ENCODE assay signal across 7 cellular contexts in the genomic region with DNA sequence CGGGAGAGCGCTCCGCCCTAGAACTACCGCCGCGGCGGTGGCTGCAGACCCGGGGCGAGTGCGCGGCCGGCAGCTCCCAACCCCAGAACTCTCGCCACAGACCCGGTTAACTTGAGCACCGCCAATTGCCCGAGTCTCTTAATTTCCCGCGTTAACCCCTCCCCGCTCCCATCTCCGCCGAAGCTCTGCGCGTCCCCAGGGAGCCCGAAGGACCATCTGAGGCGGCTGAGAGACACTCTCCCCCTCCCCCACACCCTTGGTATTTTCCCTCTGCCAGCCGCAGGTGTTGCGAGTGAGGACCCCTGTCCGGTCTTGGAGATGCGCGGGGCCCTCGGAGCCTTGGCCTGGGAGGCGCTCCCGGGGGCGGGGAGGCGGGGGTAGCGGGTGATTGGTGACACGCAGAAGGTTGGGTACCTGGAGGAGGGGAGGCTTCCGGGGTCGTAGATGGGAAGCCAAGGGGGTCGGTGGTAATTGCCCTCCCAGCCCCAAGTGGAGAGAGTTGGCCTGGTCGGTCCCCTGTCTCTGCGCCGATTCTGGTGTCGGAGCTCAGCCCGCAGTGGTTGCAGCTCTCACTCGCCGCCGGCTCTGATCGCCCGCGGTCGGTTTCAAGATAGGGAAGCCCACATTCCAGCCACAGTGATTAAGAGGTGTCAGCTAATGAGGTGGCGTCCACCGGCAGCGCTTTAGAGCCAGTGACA. TPM values are rescaled to one million over a fixed set of nuclear protein-coding genes. Genes with fewer than 3 reads are reported as not detected.
DNase-seq lines count a peak whose midpoint lies in the region; ATAC-seq and TF ChIP-seq lines count a peak whose summit lies in the region.

No MANE protein-coding gene starts in this region.

- H3K9me3 ChIP-seq in mucosa of descending colon (no peaks in the 10 kb centered on the region), tibial artery (no peaks in the 10 kb centered on the region)

- H3K27me3 Mint-ChIP-seq in T-helper 1 cell treated with Interleukin-12 subunit alpha and Interleukin-12 subunit beta and Interleukin-4 antibody, amounts not matched to agents 30 μg/mL and 1 μg/mL, for 36 hours (ENCODE audit: low read depth): peaks cover 60% of the 10 kb centered on the region

- ATAC-seq in HG02678 (IDR thresholded peaks at IDR 0.05; ENCODE audit: unreplicated experiment) (peak; percentile 21), mucosa of descending colon (no peak)

- no peak for TF ChIP-seq CTCF in mucosa of descending colon (IDR thresholded peaks at IDR 0.05)
- TF ChIP-seq CTCF in tibial artery (IDR thresholded peaks at IDR 0.05): no peak

- H3K27ac Mint-ChIP-seq in T-helper 1 cell treated with Interleukin-12 subunit alpha and Interleukin-12 subunit beta and Interleukin-4 antibody, amounts not matched to agents 30 μg/mL and 1 μg/mL, for 36 hours: no peak overlapping the region

- peaks cover 12% of the 10 kb centered on the region for H3K4me1 ChIP-seq in mucosa of descending colon (ENCODE audit: low read depth)
- peaks cover 0 to 24% (median 18%) of the 10 kb centered on the region in 4 donors for H3K4me1 ChIP-seq in tibial artery

- peak; percentile 66 for DNase-seq in ecto neural progenitor cell (ENCODE audit: low spot score)
- peak in 2 of 3 donors; percentile 2 to 29 for DNase-seq in mucosa of descending colon
- no peak for DNase-seq in tibial artery
- no peak for DNase-seq in erythroblast (lab: John Stamatoyannopoulos, UW)
- no peak for DNase-seq in NCI-H187 (lab: John Stamatoyannopoulos, UW)

- H3K4me1 Mint-ChIP-seq in T-helper 1 cell treated with Interleukin-12 subunit alpha and Interleukin-12 subunit beta and Interleukin-4 antibody, amounts not matched to agents 30 μg/mL and 1 μg/mL, for 36 hours (ENCODE audit: low read depth): peaks cover 2% of the 10 kb centered on the region

- H3K36me3 ChIP-seq in mucosa of descending colon (ENCODE audit: low read depth) (no peaks in the 10 kb centered on the region), tibial artery (no peaks in the 10 kb centered on the region)

- intact Hi-C loops in mucosa of descending colon (cut with DNase I, micrococcal nuclease) (no loop called here), tibial artery (cut with DNase I; ENCODE audit: low total_unique reads) (no loop called here)

- no peak overlapping the region for H3K4me3 ChIP-seq in mucosa of descending colon
- H3K4me3 ChIP-seq in tibial artery: peak overlapping the region; percentile 47 to 60

- H3K27me3 ChIP-seq in tibial artery: peaks cover 0 to 5% of the 10 kb centered on the region in 2 donors

- no peak overlapping the region for H3K27ac ChIP-seq in tibial artery

- H3K4me3 Mint-ChIP-seq in T-helper 1 cell treated with Interleukin-12 subunit alpha and Interleukin-12 subunit beta and Interleukin-4 antibody, amounts not matched to agents 30 μg/mL and 1 μg/mL, for 36 hours: peak overlapping the region; percentile 62

- TF ChIP-seq POLR2A in erythroblast (IDR thresholded peaks at IDR 0.05; ENCODE audit: low read length): no peak

- no peaks in the 10 kb centered on the region for H3K36me3 Mint-ChIP-seq in T-helper 1 cell treated with Interleukin-12 subunit alpha and Interleukin-12 subunit beta and Interleukin-4 antibody, amounts not matched to agents 30 μg/mL and 1 μg/mL, for 36 hours (ENCODE audit: low read depth)

- H3K9me3 Mint-ChIP-seq in T-helper 1 cell treated with Interleukin-12 subunit alpha and Interleukin-12 subunit beta and Interleukin-4 antibody, amounts not matched to agents 30 μg/mL and 1 μg/mL, for 36 hours: no peaks in the 10 kb centered on the region

RNA-seq across cellular contexts. Expression of gene SUSD4, which starts 0.9 kb away (rescaled TPM):
- under 1 TPM; 0.43 to 0.79 (median 0.77) TPM for total RNA-seq in mucosa of descending colon

RNA-seq across cellular contexts. Expression of gene CCDC185, which starts 28.4 kb away (rescaled TPM):
- total RNA-seq in mucosa of descending colon: not detected

Comparison
In these comparisons a context has a peak if more than half of its experiments do, and no peak if none do; other contexts are left out.
1. DNase-seq: peak in ecto neural progenitor cell (single experiment) and mucosa of descending colon (2 of 3); none in tibial artery (0 of 2), erythroblast (0 of 2) and NCI-H187 (0 of 2).